In the genomic region with DNA sequence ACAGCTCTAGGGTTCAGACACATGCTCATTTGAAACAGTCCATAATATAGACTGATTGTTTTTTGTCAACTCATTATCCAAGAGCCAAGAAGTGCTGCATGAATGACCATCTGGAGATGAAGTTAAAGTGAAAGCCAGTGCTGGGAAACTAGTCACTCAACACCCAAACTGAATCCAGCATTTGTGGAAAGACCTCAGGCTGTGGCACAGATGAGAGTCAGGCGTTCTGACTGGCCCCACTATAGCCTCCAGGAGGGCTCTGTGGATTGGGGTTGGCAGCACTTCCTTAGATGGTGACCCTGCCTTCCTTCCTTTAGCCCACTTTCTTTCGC, we compare ENCODE assay signal across 14 cellular contexts. TPM values are rescaled to one million over a fixed set of nuclear protein-coding genes. Genes with fewer than 3 reads are reported as not detected.
DNase-seq lines count a peak whose midpoint lies in the region; ATAC-seq, FAIRE-seq and TF ChIP-seq lines count a peak whose summit lies in the region.
"Had no signal": no experiment of that assay in that cellular context is flagged by ENCODE, and none has a peak within 500 bp of the region (broad histone marks: within the 10 kb centered on the region; RNA-seq: fewer than 3 reads in every experiment).

No MANE protein-coding gene starts in this region.

- H3K23ac ChIP-seq in H1 (ENCODE audit: insufficient read length) = no peak overlapping the region

- FAIRE-seq in H1 (lab: Jason Lieb, UNC) = no peak
- FAIRE-seq: HepG2 had no signal

- 6% methylated on average over 2 of the region's 2 CpGs; no CpG with 5 or more reads in 1 of the 2 experiments for WGBS in H1 (ENCODE audit: extremely low coverage in 1 of 2, insufficient coverage in 1 of 2, insufficient read length in 1 of 2, insufficient replicate concordance in 2 of 2, low coverage in 1 of 2, low lambda C conversion rate in 2 of 2, missing lambda C conversion rate in 1 of 2), 2 experiments

- no peak for TF ChIP-seq POLR2A in H1 (IDR thresholded peaks at IDR 0.05; ENCODE audit: control extremely low read depth in 1 of 2, low read depth in 2 of 2, low read length in 2 of 2)

- peak overlapping the region in 7 of 8 donors; percentile 77 to 92 (median 88) for H3K4me3 Mint-ChIP-seq in naive B cell

- peaks cover 22 to 28% (median 25%) of the 10 kb centered on the region in 3 donors for H3K4me1 Mint-ChIP-seq in naive B cell

- DNase-seq in AG04450 (ENCODE audit: low read depth, low spot score) = no peak
- DNase-seq in HAP-1 (ENCODE audit: low spot score in 2 of 2) = no peak
- DNase-seq in H1 (ENCODE audit: low read depth in 1 of 2, low spot score in 2 of 2) = no peak
- no peak for DNase-seq in naive B cell
- DNase-seq in hepatic stellate cell (ENCODE audit: low spot score) = no peak
- no peak for DNase-seq in NCI-H1694 treated with DMSO at 0.1 percent for 48 hours (lab: John Stamatoyannopoulos, UW)
- DNase-seq in ACHN = no peak
- no peak for DNase-seq in left ventricle myocardium inferior
- DNase-seq: effector CD4-positive, alpha-beta T cell; NCI-H2081; trophoblast cell had no signal

- no peak for TF ChIP-seq RAD21 in H1 (IDR thresholded peaks at IDR 0.05 in 1 of 2, conservative IDR thresholded peaks at IDR 0.05 in 1 of 2; ENCODE audit: low read depth in 2 of 2, low read length in 2 of 2)

- TF ChIP-seq CTCF in AG04450 (IDR thresholded peaks at IDR 0.05; ENCODE audit: low read depth, low read length) (no peak), H1 (IDR thresholded peaks at IDR 0.05; ENCODE audit: control extremely low read depth in 1 of 3, insufficient read depth in 1 of 3, low read depth in 1 of 3, low read length in 3 of 3) (no peak), left ventricle myocardium inferior (IDR thresholded peaks at IDR 0.05; ENCODE audit: borderline replicate concordance) (no peak)

- H4K8ac ChIP-seq in H1 (ENCODE audit: extremely low read depth, insufficient read depth, low read length) = no peak overlapping the region

- H3K14ac ChIP-seq in H1 (ENCODE audit: insufficient read length) = no peak overlapping the region

- H3K79me2 ChIP-seq in H1 (ENCODE audit: control insufficient read depth in 1 of 2, insufficient read depth in 2 of 2, low read length in 2 of 2) = peaks cover 0 to 18% of the 10 kb centered on the region in 2 experiments; a peak in 3 of 4 replicates

- TF ChIP-seq EP300 in H1 (IDR thresholded peaks at IDR 0.05; ENCODE audit: borderline replicate concordance in 1 of 2, low read depth in 2 of 2, low read length in 2 of 2) = no peak

- peak overlapping the region; percentile 86; the same call in 1 of the 2 replicates for H2BK20ac ChIP-seq in H1 (ENCODE audit: low read length)

- intact Hi-C loops in left ventricle myocardium inferior (cut with micrococcal nuclease) = no loop called here

- H4K5ac ChIP-seq in H1 (ENCODE audit: insufficient read length, low read depth, low read length) = peak overlapping the region; percentile 7

- H3K9me3 Mint-ChIP-seq in naive B cell = peaks cover 0 to 4% (median 0%) of the 10 kb centered on the region in 7 donors
- H3K9me3 Mint-ChIP-seq: activated T-helper 2 cell treated with anti-CD3 and anti-CD28 coated beads, Interferon-gamma antibody, Interleukin-2, Interleukin-4, amounts not matched to agents 10 μg/mL and 5 μg/mL and 100 μg/mL, durations not matched to agents 14 hours and 24 hours and 36 hours had no signal

- in situ Hi-C loops in HAP-1 (cut with MboI; ENCODE audit: low sequenced_read_pairs) = no loop called here
- in situ Hi-C loops in ACHN (cut with HindIII; ENCODE audit: low pct_ligation_motif_present, low pct_unique_long_range_greater_than_20kb, low sequenced_read_pairs) = no loop called here

- peak overlapping the region; percentile 94; the same call in 1 of the 2 replicates for H3K18ac ChIP-seq in H1 (ENCODE audit: extremely low read depth, low read length)

- H3K27me3 Mint-ChIP-seq in naive B cell = peaks cover 50 to 80% (median 65%) of the 10 kb centered on the region in 3 donors

- H3K4me3 ChIP-seq in AG04450 (ENCODE audit: low read depth, low read length) = peak overlapping the region; percentile 77
- peak overlapping the region; percentile 59 for H3K4me3 ChIP-seq in HAP-1
- H3K4me3 ChIP-seq in H1 (ENCODE audit: extremely low read depth in 1 of 4, insufficient read depth in 2 of 4, low read depth in 3 of 4, low read length in 4 of 4) = peak overlapping the region; percentile 69 to 96 (median 78)
- no peak overlapping the region for H3K4me3 ChIP-seq in left ventricle myocardium inferior

- H3K36me3 Mint-ChIP-seq in naive B cell = peaks cover 0 to 19% of the 10 kb centered on the region in 2 donors

- peak overlapping the region; percentile 5; the same call in 1 of the 2 replicates for H2BK15ac ChIP-seq in H1 (ENCODE audit: low read length)

- no peak overlapping the region for H3K27ac Mint-ChIP-seq in naive B cell
- H3K27ac Mint-ChIP-seq: activated T-helper 2 cell treated with anti-CD3 and anti-CD28 coated beads, Interferon-gamma antibody, Interleukin-2, Interleukin-4, amounts not matched to agents 10 μg/mL and 5 μg/mL and 100 μg/mL, durations not matched to agents 14 hours and 24 hours and 36 hours had no signal

- no peaks in the 10 kb centered on the region; the same call in 1 of the 2 replicates for H3K9me3 ChIP-seq in AG04450 (ENCODE audit: control insufficient read depth, insufficient read depth, low read length)
- no peaks in the 10 kb centered on the region for H3K9me3 ChIP-seq in HAP-1
- no peaks in the 10 kb centered on the region for H3K9me3 ChIP-seq in H1 (ENCODE audit: insufficient read depth in 2 of 2, low read depth in 1 of 2, low read length in 1 of 2)
- no peaks in the 10 kb centered on the region for H3K9me3 ChIP-seq in left ventricle myocardium inferior (replicated peaks)

- H3K27me3 ChIP-seq in AG04450 (ENCODE audit: control insufficient read depth, insufficient read depth, low read length) (no peaks in the 10 kb centered on the region), HAP-1 (ENCODE audit: low read depth) (no peaks in the 10 kb centered on the region), H1 (replicated peaks in 1 of 4; ENCODE audit: control insufficient read depth in 3 of 4, extremely low read depth in 1 of 4, insufficient read depth in 3 of 4, low read length in 3 of 4) (0 out of 7 replicates have a peak, but pooled peaks cover 0 to 2% (median 0%) of the 10 kb centered on the region in 4 experiments), left ventricle myocardium inferior (ENCODE audit: low read depth) (no peaks in the 10 kb centered on the region)

- no peak overlapping the region for H2AK5ac ChIP-seq in H1 (ENCODE audit: low read depth, low read length)

- no peak overlapping the region for H2BK5ac ChIP-seq in H1 (ENCODE audit: low read depth, low read length)

- peaks cover 12% of the 10 kb centered on the region for H3K4me1 ChIP-seq in HAP-1
- peaks cover 5 to 13% (median 8%) of the 10 kb centered on the region in 4 experiments; a peak in 6 of 7 replicates for H3K4me1 ChIP-seq in H1 (replicated peaks in 1 of 4; ENCODE audit: control insufficient read depth in 3 of 4, insufficient read depth in 4 of 4, low read length in 3 of 4)
- peaks cover 22% of the 10 kb centered on the region for H3K4me1 ChIP-seq in left ventricle myocardium inferior

- no peak overlapping the region for H2AFZ ChIP-seq in H1 (ENCODE audit: low read length)

- H4K20me1 ChIP-seq in H1 (replicated peaks in 1 of 2; ENCODE audit: control insufficient read depth in 1 of 2, insufficient read depth in 2 of 2, low read length in 2 of 2) = no peaks in the 10 kb centered on the region

- no peak overlapping the region for H4K91ac ChIP-seq in H1 (replicated peaks; ENCODE audit: insufficient read length, low read length)

- peak overlapping the region; percentile 96 to 98 for H3K4me2 ChIP-seq in H1 (ENCODE audit: insufficient read depth in 1 of 2, low read depth in 2 of 2, low read length in 2 of 2)

- peak overlapping the region; percentile 2 for H2BK120ac ChIP-seq in H1 (replicated peaks; ENCODE audit: low read depth, low read length)

- H3K4ac ChIP-seq in H1 (replicated peaks; ENCODE audit: insufficient read length, low read depth, low read length) = no peak overlapping the region

- peak overlapping the region in 1 of 4 experiments; percentile 47; a peak in 3 of 7 replicates for H3K9ac ChIP-seq in H1 (replicated peaks in 1 of 4; ENCODE audit: extremely low read depth in 1 of 4, low read depth in 3 of 4, low read length in 3 of 4)

- H3K79me1 ChIP-seq in H1 (ENCODE audit: low read depth, low read length) = no peaks in the 10 kb centered on the region; the same call in none of the 2 replicates

- H3K23me2 ChIP-seq in H1 (ENCODE audit: low read depth, low read length) = peaks cover 20% of the 10 kb centered on the region

- no peak for ATAC-seq in naive B cell (ENCODE audit: low read depth in 2 of 2)
- ATAC-seq: HepG2, Panc1 had no signal

- POLR2A ChIA-PET in AG04450 (lab: Yijun Ruan, JAX) = no interaction called here
- POLR2A ChIA-PET in H1 (lab: Charles Lee; ENCODE audit: partially characterized antibody) = interaction anchor here (0.5 to 1.4 kb wide), 3 partner anchors 25 to 545 kb away, joined by 3 to 4 read pairs (median 3); no protein-coding TSS in a partner anchor

- CTCF ChIA-PET in AG04450 (lab: Charles Lee) (interaction anchor here (0.6 to 1.5 kb wide), 2 partner anchors 76 to 865 kb away, joined by 3 to 5 read pairs; no protein-coding TSS in a partner anchor), H1 (lab: Charles Lee; ENCODE audit: partially characterized antibody) (interaction anchor here (0.6 kb wide), 1 partner anchor 135 kb away, joined by 3 read pairs; no protein-coding TSS in a partner anchor)

- H3K56ac ChIP-seq in H1 (replicated peaks; ENCODE audit: insufficient read length, low read depth, low read length) = no peak overlapping the region

- peak overlapping the region; percentile 71; the same call in 1 of the 2 replicates for H2BK12ac ChIP-seq in H1 (ENCODE audit: low read depth, low read length)

- H3K27ac ChIP-seq in AG04450 (ENCODE audit: low read depth, low read length) (no peak overlapping the region), H1 (ENCODE audit: low read depth, low read length) (no peak overlapping the region), left ventricle myocardium inferior (replicated peaks) (no peak overlapping the region)

- H3K36me3 ChIP-seq in HAP-1 (replicated peaks) (peaks cover 3% of the 10 kb centered on the region), H1 (ENCODE audit: control insufficient read depth in 2 of 4, insufficient read depth in 4 of 4, low read length in 3 of 4) (peaks cover 3 to 10% (median 7%) of the 10 kb centered on the region in 4 experiments; a peak in 6 of 8 replicates), left ventricle myocardium inferior (peaks cover 8% of the 10 kb centered on the region)

RNA-seq across cellular contexts. Expression of a gene that starts 2.1 kb away (rescaled TPM):
- polyA plus RNA-seq in AG04450 (2011; rRNA removed) (61.9 and 63.9 TPM in 2 replicates), H1 (2011; rRNA removed) (72.5 and 73.6 TPM in 2 replicates), naive B cell (ENCODE audit: low read depth in 6 of 6) (1 to 10 TPM in 1 of 6 donors, under 1 TPM in 2, not detected in 3; 0.22 to 1.1 (median 0.86) TPM)
- 21.5 and 32.2 TPM in 2 replicates for polyA minus RNA-seq in AG04450 (2011; rRNA and poly(A)+ RNA removed)
- 51.6 and 59.6 TPM in 2 replicates for total RNA-seq in H1 (2021; fragmentation: NEBNext Ultra II Directional; extraction: Animal tissue kit (Norgen Biotek cat#: 25700))
- polyA plus RNA-seq in H1 (2011; cell fraction: cytosol; rRNA removed) = 69.3 TPM
- polyA plus RNA-seq in H1 (2011; cell fraction: nucleus; rRNA removed) = 53.1 TPM
- polyA plus RNA-seq in H1 (2012, experiment 1 of 2) = 69.0 to 94.2 TPM (median 84.4 TPM) in 4 replicates
- 76.4 TPM for polyA plus RNA-seq in H1 (2012, experiment 2 of 2)
- polyA plus RNA-seq in H1 (2013, experiment 1 of 2) = 27.6 TPM
- polyA plus RNA-seq in H1 (2013, experiment 2 of 2) = 30.0 TPM
- 28.2 and 34.7 TPM in 2 replicates for polyA minus RNA-seq in H1 (2011; rRNA and poly(A)+ RNA removed)
- polyA minus RNA-seq in H1 (2011; cell fraction: cytosol; rRNA and poly(A)+ RNA removed) = 28.4 TPM
- 23.8 TPM for polyA minus RNA-seq in H1 (2011; cell fraction: nucleus; rRNA and poly(A)+ RNA removed)
- 29.2 TPM for total RNA-seq in left ventricle myocardium inferior
- total RNA-seq: HepG2 had no signal
- polyA plus RNA-seq: HepG2 had no signal

Comparison
In these comparisons a context has a peak if more than half of its experiments do, and no peak if none do; other contexts are left out.
1. RNA of a gene that starts 2.1 kb away (polyA plus RNA-seq): 27.6 to 94.2 TPM in H1 and 61.9 to 63.9 TPM in AG04450; 0.22 to 1.1 TPM in naive B cell; every median in the first group is over 10 times any median in the second.